In the genomic region with DNA sequence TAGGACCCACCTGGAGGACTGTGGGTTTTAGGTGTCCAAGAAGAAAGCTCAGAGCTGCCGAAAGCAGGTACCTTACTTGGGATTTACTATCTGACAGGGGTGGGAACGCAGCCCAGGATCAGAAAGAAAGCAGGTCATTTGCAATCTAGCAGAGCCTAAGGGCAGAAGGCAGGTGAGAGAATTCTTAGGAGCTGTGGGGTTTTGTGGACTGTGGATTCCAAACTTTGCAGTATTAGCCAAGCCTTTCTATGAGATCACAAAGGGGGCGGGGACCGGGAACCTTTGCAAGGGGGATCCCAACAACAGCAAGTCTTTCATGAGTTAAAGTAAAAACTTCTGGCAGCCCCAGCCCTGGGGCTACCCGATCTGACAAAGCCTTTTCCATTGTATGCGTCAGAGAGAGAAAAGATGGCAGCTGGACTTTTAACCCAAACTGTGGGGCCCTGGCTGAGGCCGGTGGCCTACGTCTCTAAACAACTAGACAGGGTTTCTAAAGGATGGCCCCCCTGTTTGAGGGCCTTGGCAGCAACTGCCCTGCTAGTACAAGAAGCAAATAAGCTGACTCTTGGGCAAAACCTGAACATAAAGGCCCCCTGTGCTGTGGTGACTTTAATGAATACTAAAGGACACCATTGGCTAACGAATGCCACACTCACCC, we compare ENCODE assay signal across 1 cellular context.
TF ChIP-seq lines count a peak whose summit lies in the region.
"Not testable (repeated sequence)": the region's sequence is repeated elsewhere in the genome, so short reads cannot be mapped to it uniquely, and the experiment has no call there.

No MANE protein-coding gene starts in this region.

TF ChIP-seq in HepG2, 621 proteins besides CTCF, POLR2A, EP300 and RAD21:
- TF ChIP-seq SOX6 (IDR thresholded peaks at IDR 0.05); CREM (CRISPR knock-in tag; IDR thresholded peaks at IDR 0.05); HNF4G (CRISPR knock-in tag; IDR thresholded peaks at IDR 0.05; ENCODE audit: borderline replicate concordance, low read depth); SOX13 (IDR thresholded peaks at IDR 0.05): not testable (repeated sequence)
- TF ChIP-seq SOX6 (CRISPR knock-in tag; IDR thresholded peaks at IDR 0.05) (peak; percentile 54; the same call in 1 of the 2 replicates), ZNF652 (CRISPR knock-in tag; IDR thresholded peaks at IDR 0.05; ENCODE audit: borderline replicate concordance, low read depth) (peak; percentile 35; the same call in 1 of the 2 replicates), ARID2 (CRISPR knock-in tag; IDR thresholded peaks at IDR 0.05; ENCODE audit: borderline replicate concordance) (0 out of 2 replicates have a peak, but pooled peaks have one; percentile 49), MED1 (CRISPR knock-in tag; IDR thresholded peaks at IDR 0.05) (peak; percentile 53), GATAD2A (CRISPR knock-in tag; IDR thresholded peaks at IDR 0.05) (peak; percentile 57), HIVEP1 (CRISPR knock-in tag; IDR thresholded peaks at IDR 0.05) (0 out of 2 replicates have a peak, but pooled peaks have one; percentile 26), CREM (IDR thresholded peaks at IDR 0.05) (peak; percentile 27; the same call in 1 of the 2 replicates), ZNF564 (CRISPR knock-in tag; IDR thresholded peaks at IDR 0.05) (peak; percentile 70; the same call in 1 of the 2 replicates), HNF4A (CRISPR knock-in tag; IDR thresholded peaks at IDR 0.05) (peak; percentile 23; the same call in 1 of the 2 replicates), TCF7 (IDR thresholded peaks at IDR 0.05; ENCODE audit: low read depth) (peak; percentile 4; the same call in 1 of the 2 replicates), TEAD3 (CRISPR knock-in tag; optimal IDR thresholded peaks at IDR 0.05; ENCODE audit: borderline replicate concordance) (peak; percentile 14), HOXA3 (CRISPR knock-in tag; IDR thresholded peaks at IDR 0.05) (peak; percentile 45; the same call in 1 of the 2 replicates), HNF4G (IDR thresholded peaks at IDR 0.05; ENCODE audit: borderline replicate concordance, low read depth, low read length) (peak; percentile 7; the same call in 1 of the 2 replicates), ZFY (CRISPR knock-in tag; IDR thresholded peaks at IDR 0.05) (0 out of 2 replicates have a peak, but pooled peaks have one; percentile 16), CEBPG (CRISPR knock-in tag; IDR thresholded peaks at IDR 0.05) (peak; percentile 21; the same call in 1 of the 2 replicates), RXRB (CRISPR knock-in tag; IDR thresholded peaks at IDR 0.05; ENCODE audit: borderline replicate concordance) (0 out of 2 replicates have a peak, but pooled peaks have one; percentile 10), SOX13 (CRISPR knock-in tag; conservative IDR thresholded peaks at IDR 0.05 in 1 of 2, IDR thresholded peaks at IDR 0.05 in 1 of 2) (peak in 1 of 2 experiments; percentile 35; a peak in 1 of 4 replicates), EHMT2 (IDR thresholded peaks at IDR 0.05; ENCODE audit: borderline replicate concordance, low read depth, low read length) (peak; percentile 65; the same call in 1 of the 2 replicates), POLR2AphosphoS5 (IDR thresholded peaks at IDR 0.05; ENCODE audit: low read depth, low read length) (peak; percentile 40; the same call in 1 of the 2 replicates), ETV5 (CRISPR knock-in tag; IDR thresholded peaks at IDR 0.05; ENCODE audit: borderline replicate concordance) (peak; percentile 12; the same call in 1 of the 2 replicates), SOX5 (CRISPR knock-in tag; IDR thresholded peaks at IDR 0.05; ENCODE audit: borderline replicate concordance) (peak; percentile 9; the same call in 1 of the 2 replicates), POLR2G (IDR thresholded peaks at IDR 0.05; ENCODE audit: low read depth, low read length) (peak; percentile 45), SAP130 (CRISPR knock-in tag; IDR thresholded peaks at IDR 0.05; ENCODE audit: low read depth) (0 out of 2 replicates have a peak, but pooled peaks have one; percentile 43), GFI1 (CRISPR knock-in tag; IDR thresholded peaks at IDR 0.05; ENCODE audit: borderline replicate concordance) (0 out of 2 replicates have a peak, but pooled peaks have one; percentile 16)
- TF ChIP-seq, protein P1, sequence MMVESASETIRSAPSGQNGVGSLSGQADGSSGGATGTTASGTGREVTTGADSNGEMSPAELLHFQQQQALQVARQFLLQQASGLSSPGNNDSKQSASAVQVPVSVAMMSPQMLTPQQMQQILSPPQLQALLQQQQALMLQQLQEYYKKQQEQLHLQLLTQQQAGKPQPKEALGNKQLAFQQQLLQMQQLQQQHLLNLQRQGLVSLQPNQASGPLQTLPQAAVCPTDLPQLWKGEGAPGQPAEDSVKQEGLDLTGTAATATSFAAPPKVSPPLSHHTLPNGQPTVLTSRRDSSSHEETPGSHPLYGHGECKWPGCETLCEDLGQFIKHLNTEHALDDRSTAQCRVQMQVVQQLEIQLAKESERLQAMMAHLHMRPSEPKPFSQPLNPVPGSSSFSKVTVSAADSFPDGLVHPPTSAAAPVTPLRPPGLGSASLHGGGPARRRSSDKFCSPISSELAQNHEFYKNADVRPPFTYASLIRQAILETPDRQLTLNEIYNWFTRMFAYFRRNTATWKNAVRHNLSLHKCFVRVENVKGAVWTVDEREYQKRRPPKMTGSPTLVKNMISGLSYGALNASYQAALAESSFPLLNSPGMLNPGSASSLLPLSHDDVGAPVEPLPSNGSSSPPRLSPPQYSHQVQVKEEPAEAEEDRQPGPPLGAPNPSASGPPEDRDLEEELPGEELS (CRISPR knock-in tag; IDR thresholded peaks at IDR 0.05): peak; percentile 16; the same call in 1 of the 2 replicates
- TF ChIP-seq, protein P2, sequence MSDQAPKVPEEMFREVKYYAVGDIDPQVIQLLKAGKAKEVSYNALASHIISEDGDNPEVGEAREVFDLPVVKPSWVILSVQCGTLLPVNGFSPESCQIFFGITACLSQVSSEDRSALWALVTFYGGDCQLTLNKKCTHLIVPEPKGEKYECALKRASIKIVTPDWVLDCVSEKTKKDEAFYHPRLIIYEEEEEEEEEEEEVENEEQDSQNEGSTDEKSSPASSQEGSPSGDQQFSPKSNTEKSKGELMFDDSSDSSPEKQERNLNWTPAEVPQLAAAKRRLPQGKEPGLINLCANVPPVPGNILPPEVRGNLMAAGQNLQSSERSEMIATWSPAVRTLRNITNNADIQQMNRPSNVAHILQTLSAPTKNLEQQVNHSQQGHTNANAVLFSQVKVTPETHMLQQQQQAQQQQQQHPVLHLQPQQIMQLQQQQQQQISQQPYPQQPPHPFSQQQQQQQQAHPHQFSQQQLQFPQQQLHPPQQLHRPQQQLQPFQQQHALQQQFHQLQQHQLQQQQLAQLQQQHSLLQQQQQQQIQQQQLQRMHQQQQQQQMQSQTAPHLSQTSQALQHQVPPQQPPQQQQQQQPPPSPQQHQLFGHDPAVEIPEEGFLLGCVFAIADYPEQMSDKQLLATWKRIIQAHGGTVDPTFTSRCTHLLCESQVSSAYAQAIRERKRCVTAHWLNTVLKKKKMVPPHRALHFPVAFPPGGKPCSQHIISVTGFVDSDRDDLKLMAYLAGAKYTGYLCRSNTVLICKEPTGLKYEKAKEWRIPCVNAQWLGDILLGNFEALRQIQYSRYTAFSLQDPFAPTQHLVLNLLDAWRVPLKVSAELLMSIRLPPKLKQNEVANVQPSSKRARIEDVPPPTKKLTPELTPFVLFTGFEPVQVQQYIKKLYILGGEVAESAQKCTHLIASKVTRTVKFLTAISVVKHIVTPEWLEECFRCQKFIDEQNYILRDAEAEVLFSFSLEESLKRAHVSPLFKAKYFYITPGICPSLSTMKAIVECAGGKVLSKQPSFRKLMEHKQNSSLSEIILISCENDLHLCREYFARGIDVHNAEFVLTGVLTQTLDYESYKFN (CRISPR knock-in tag; conservative IDR thresholded peaks at IDR 0.05): peak; percentile 68
- TF ChIP-seq, protein P3, sequence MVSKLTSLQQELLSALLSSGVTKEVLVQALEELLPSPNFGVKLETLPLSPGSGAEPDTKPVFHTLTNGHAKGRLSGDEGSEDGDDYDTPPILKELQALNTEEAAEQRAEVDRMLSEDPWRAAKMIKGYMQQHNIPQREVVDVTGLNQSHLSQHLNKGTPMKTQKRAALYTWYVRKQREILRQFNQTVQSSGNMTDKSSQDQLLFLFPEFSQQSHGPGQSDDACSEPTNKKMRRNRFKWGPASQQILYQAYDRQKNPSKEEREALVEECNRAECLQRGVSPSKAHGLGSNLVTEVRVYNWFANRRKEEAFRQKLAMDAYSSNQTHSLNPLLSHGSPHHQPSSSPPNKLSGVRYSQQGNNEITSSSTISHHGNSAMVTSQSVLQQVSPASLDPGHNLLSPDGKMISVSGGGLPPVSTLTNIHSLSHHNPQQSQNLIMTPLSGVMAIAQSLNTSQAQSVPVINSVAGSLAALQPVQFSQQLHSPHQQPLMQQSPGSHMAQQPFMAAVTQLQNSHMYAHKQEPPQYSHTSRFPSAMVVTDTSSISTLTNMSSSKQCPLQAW (CRISPR knock-in tag; IDR thresholded peaks at IDR 0.05): 0 out of 2 replicates have a peak, but pooled peaks have one; percentile 12
- TF ChIP-seq, protein P4, sequence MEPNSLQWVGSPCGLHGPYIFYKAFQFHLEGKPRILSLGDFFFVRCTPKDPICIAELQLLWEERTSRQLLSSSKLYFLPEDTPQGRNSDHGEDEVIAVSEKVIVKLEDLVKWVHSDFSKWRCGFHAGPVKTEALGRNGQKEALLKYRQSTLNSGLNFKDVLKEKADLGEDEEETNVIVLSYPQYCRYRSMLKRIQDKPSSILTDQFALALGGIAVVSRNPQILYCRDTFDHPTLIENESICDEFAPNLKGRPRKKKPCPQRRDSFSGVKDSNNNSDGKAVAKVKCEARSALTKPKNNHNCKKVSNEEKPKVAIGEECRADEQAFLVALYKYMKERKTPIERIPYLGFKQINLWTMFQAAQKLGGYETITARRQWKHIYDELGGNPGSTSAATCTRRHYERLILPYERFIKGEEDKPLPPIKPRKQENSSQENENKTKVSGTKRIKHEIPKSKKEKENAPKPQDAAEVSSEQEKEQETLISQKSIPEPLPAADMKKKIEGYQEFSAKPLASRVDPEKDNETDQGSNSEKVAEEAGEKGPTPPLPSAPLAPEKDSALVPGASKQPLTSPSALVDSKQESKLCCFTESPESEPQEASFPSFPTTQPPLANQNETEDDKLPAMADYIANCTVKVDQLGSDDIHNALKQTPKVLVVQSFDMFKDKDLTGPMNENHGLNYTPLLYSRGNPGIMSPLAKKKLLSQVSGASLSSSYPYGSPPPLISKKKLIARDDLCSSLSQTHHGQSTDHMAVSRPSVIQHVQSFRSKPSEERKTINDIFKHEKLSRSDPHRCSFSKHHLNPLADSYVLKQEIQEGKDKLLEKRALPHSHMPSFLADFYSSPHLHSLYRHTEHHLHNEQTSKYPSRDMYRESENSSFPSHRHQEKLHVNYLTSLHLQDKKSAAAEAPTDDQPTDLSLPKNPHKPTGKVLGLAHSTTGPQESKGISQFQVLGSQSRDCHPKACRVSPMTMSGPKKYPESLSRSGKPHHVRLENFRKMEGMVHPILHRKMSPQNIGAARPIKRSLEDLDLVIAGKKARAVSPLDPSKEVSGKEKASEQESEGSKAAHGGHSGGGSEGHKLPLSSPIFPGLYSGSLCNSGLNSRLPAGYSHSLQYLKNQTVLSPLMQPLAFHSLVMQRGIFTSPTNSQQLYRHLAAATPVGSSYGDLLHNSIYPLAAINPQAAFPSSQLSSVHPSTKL (CRISPR knock-in tag; IDR thresholded peaks at IDR 0.05): peak; percentile 44; the same call in 1 of the 2 replicates
- TF ChIP-seq, protein P5, sequence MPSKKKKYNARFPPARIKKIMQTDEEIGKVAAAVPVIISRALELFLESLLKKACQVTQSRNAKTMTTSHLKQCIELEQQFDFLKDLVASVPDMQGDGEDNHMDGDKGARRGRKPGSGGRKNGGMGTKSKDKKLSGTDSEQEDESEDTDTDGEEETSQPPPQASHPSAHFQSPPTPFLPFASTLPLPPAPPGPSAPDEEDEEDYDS (CRISPR knock-in tag; IDR thresholded peaks at IDR 0.05): peak; percentile 55
